ENCODE assay signal across 1 cellular context in genomic region chr9:13322828-13323550, GRCh38.
TF ChIP-seq lines count a peak whose summit lies in the region.

No MANE protein-coding gene starts in this region.

TF ChIP-seq in HepG2, 621 proteins besides CTCF, POLR2A, EP300 and RAD21 (continued from another document):
- no peak for TF ChIP-seq PBX3 (CRISPR knock-in tag; IDR thresholded peaks at IDR 0.05; ENCODE audit: borderline replicate concordance)
- no peak for TF ChIP-seq ZNF678 (CRISPR knock-in tag; IDR thresholded peaks at IDR 0.05)
- TF ChIP-seq BATF2 (CRISPR knock-in tag; IDR thresholded peaks at IDR 0.05): no peak
- no peak for TF ChIP-seq BHLHE40 (IDR thresholded peaks at IDR 0.05; ENCODE audit: low read length)
TF ChIP-seq in HepG2: peak in this region for 0.
